In the genomic region with DNA sequence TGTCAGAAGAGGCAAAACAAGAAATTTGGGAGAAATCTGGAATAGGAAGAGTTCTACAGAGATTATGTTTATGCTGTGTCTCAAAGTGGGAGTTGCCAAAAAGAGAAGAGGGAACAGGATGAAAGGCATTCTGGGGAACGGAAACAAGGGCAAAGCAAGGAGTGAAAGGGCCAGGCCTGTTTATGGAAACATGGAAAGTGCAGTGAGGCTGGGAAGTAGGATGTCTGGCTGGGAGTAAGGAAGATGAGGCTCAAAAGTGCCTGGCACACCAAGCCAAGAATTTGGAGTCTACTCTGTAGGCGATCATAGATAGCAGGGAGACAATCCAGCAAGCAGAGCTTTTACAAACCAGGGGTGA, we compare ENCODE assay signal across 2 cellular contexts.
TF ChIP-seq lines count a peak whose summit lies in the region.

No MANE protein-coding gene starts in this region.

TF ChIP-seq in HCT116, 20 proteins besides CTCF, POLR2A, EP300 and RAD21:
- TF ChIP-seq SP1 (IDR thresholded peaks at IDR 0.05; ENCODE audit: low read depth) (no peak), JUND (IDR thresholded peaks at IDR 0.05) (no peak), TCF7L2 (IDR thresholded peaks at IDR 0.05; ENCODE audit: borderline replicate concordance, extremely low read depth, insufficient read depth, insufficient read length) (no peak), POLR2AphosphoS5 (IDR thresholded peaks at IDR 0.05; ENCODE audit: low read depth, low read length) (no peak), EZH2phosphoT487 (IDR thresholded peaks at IDR 0.05; ENCODE audit: borderline replicate concordance) (no peak), SRF (IDR thresholded peaks at IDR 0.05; ENCODE audit: low read depth) (no peak), YY1 (IDR thresholded peaks at IDR 0.05; ENCODE audit: extremely low read depth, insufficient replicate concordance, low read depth, low read length) (no peak), EZH2 (IDR thresholded peaks at IDR 0.05) (no peak), ZNF274 (IDR thresholded peaks at IDR 0.05; ENCODE audit: low read depth, low read length) (no peak), FOSL1 (IDR thresholded peaks at IDR 0.05; ENCODE audit: low read depth) (no peak), ELF1 (IDR thresholded peaks at IDR 0.05; ENCODE audit: borderline replicate concordance, low read depth) (no peak), CEBPB (IDR thresholded peaks at IDR 0.05; ENCODE audit: low read depth) (no peak)
- TF ChIP-seq, protein P1, sequence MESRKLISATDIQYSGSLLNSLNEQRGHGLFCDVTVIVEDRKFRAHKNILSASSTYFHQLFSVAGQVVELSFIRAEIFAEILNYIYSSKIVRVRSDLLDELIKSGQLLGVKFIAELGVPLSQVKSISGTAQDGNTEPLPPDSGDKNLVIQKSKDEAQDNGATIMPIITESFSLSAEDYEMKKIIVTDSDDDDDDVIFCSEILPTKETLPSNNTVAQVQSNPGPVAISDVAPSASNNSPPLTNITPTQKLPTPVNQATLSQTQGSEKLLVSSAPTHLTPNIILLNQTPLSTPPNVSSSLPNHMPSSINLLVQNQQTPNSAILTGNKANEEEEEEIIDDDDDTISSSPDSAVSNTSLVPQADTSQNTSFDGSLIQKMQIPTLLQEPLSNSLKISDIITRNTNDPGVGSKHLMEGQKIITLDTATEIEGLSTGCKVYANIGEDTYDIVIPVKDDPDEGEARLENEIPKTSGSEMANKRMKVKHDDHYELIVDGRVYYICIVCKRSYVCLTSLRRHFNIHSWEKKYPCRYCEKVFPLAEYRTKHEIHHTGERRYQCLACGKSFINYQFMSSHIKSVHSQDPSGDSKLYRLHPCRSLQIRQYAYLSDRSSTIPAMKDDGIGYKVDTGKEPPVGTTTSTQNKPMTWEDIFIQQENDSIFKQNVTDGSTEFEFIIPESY (IDR thresholded peaks at IDR 0.05; ENCODE audit: extremely low read depth, insufficient replicate concordance, low read length), result no peak

TF ChIP-seq in GM12878, 131 proteins besides CTCF, POLR2A, EP300 and RAD21:
- TF ChIP-seq ZBTB4 (CRISPR knock-in tag; IDR thresholded peaks at IDR 0.05) (no peak), NR2C1 (IDR thresholded peaks at IDR 0.05) (no peak), ZNF622 (IDR thresholded peaks at IDR 0.05) (no peak)
